ENCODE assay signal across 8 cellular contexts in the genomic region with DNA sequence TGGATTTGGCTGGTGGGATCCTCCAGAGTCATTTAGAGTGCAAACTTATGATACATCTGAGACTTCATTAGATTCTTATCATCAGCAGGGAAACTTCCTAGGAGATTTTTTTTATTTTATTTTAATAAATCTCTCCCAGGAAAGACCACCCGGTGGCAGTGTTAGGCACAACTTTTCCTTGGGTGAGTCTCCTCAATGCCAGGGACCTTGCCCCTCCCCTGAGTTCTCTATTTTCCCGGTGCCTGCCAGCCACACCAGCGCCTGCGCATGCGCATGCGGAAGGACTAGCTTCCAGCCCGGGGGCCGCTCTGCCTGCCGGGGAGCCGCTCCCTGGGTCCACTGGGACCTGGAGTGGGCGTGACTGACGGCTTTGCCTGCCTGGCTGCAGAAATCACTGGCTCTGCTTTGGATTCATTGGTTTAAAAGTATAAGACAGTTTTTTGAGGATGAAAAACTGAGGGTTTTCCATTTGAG.
A peak's percentile ranks its signal among the peaks of the same experiment; 100 is the strongest.
DNase-seq lines count a peak whose midpoint lies in the region; ATAC-seq and TF ChIP-seq lines count a peak whose summit lies in the region.

No MANE protein-coding gene starts in this region.

- TF ChIP-seq POLR2A in sigmoid colon (IDR thresholded peaks at IDR 0.05), result no peak

- TF ChIP-seq CTCF in GM20000 (IDR thresholded peaks at IDR 0.05; ENCODE audit: extremely low read depth, missing control alignments), result no peak
- no peak for TF ChIP-seq CTCF in sigmoid colon (IDR thresholded peaks at IDR 0.05)

- H3K4me1 ChIP-seq in sigmoid colon, result peaks cover 0 to 23% (median 11%) of the 10 kb centered on the region in 4 donors

- H3K4me3 ChIP-seq in sigmoid colon, result peak overlapping the region in 1 of 4 donors; percentile 20

- no peaks in the 10 kb centered on the region for H3K36me3 ChIP-seq in sigmoid colon

- DNase-seq in GM20000 (ENCODE audit: low spot score), result peak; percentile 12
- peak; percentile 93 for DNase-seq in NCI-H2227 (lab: John Stamatoyannopoulos, UW; ENCODE audit: unreplicated experiment)
- peak in 56 of 58 donors; percentile 7 to 84 (median 64) for DNase-seq in anterior cingulate cortex (lab: John Stamatoyannopoulos, UW)
- peak; percentile 67 to 78 for DNase-seq in hippocampal formation (lab: John Stamatoyannopoulos, UW)
- DNase-seq in sigmoid colon, result peak; percentile 76
- DNase-seq in NCI-H2196 treated with DMSO at 0.1 percent for 48 hours (lab: John Stamatoyannopoulos, UW; ENCODE audit: unreplicated experiment), result no peak
- no peak for DNase-seq in T-helper 17 cell

- H3K9me3 ChIP-seq in sigmoid colon, result no peaks in the 10 kb centered on the region
- H3K9me3 ChIP-seq in T-helper 17 cell (ENCODE audit: control insufficient read depth, low read length, poor library complexity, severe bottlenecking), result no peaks in the 10 kb centered on the region

- no peak for ATAC-seq in GM18511 (IDR thresholded peaks at IDR 0.05; ENCODE audit: unreplicated experiment)
- ATAC-seq in T-helper 17 cell, result no peak

- intact Hi-C loops in sigmoid colon (cut with DNase I), result no loop called here

- 4% methylated on average over 12 of the region's 12 CpGs for WGBS in sigmoid colon, 2 donors

- peaks cover 33% of the 10 kb centered on the region for H3K27me3 Mint-ChIP-seq in T-helper 17 cell

- no peak overlapping the region for H3K4me3 Mint-ChIP-seq in T-helper 17 cell

- H3K27ac ChIP-seq in sigmoid colon, result no peak overlapping the region

- peaks cover 0 to 7% (median 0%) of the 10 kb centered on the region in 3 donors for H3K27me3 ChIP-seq in sigmoid colon

- no peak overlapping the region for H3K27ac Mint-ChIP-seq in T-helper 17 cell

- TF ChIP-seq EP300 in sigmoid colon (IDR thresholded peaks at IDR 0.05), result no peak

- H3K36me3 Mint-ChIP-seq in T-helper 17 cell (ENCODE audit: low read depth), result peaks cover 4% of the 10 kb centered on the region

- no peaks in the 10 kb centered on the region for H3K4me1 Mint-ChIP-seq in T-helper 17 cell

Comparison
In these comparisons a context has a peak if more than half of its experiments do, and no peak if none do; other contexts are left out.
1. DNase-seq: peak in GM20000 (single experiment), NCI-H2227 (single experiment), anterior cingulate cortex (56 of 58), hippocampal formation (2 of 2) and sigmoid colon (single experiment); none in NCI-H2196 treated with DMSO at 0.1 percent for 48 hours (single experiment) and T-helper 17 cell (0 of 3).